Comparison of ENCODE assay signal across 17 cellular contexts in the genomic region with DNA sequence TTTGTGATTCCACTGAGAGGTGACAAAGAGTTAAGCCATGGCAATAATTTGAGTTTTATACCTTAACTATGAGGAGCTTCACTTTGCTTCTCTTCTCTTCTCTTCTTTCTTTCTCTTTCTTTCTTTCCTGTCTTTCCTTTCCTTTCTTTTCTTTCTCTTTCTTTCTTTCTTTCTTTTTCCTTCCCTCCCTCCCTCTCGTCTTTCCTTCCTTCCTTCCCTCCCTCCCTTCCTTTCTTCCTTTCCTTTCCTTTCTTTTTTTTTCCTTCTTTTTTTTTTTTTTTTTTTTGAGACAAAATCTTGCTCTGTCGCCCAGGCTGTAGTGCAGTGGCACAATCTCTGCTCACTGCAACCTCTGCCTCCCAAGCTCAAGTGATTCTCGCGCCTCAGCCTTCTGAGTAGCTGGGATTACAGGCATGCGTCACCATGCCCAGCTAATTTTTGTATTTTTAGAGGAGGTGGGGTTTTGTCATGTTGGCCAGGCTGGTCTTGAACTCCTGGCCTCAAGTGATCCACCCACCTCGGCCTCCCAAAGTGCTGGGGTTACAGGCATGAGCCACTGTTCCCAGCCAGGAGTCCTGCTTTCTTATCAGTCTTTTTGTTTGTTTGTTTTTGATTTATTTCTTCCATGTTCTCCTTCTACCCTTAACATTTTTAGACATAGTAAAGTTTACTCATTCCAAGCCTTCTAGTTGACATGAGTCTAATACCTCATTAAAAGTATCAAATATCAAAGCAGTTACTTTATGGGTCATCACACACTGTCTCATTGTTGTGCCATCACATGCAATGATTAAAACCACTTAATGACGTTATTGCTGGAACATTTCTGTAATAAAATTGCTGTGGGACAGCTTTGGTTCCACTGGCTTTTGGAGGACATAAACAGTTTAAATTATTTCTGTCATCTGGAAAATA. TPM values are rescaled to one million over a fixed set of nuclear protein-coding genes. Genes with fewer than 3 reads are reported as not detected.
DNase-seq lines count a peak whose midpoint lies in the region; ATAC-seq and TF ChIP-seq lines count a peak whose summit lies in the region.
"Had no signal": no experiment of that assay in that cellular context is flagged by ENCODE, and none has a peak within 500 bp of the region (broad histone marks: within the 10 kb centered on the region; RNA-seq: fewer than 3 reads in every experiment).

No MANE protein-coding gene starts in this region.

- 93 to 95% methylated on average over 7 of the region's 7 CpGs for WGBS in heart right ventricle, 2 donors

- peaks cover 25 to 53% (median 41%) of the 10 kb centered on the region in 3 donors for H3K36me3 Mint-ChIP-seq in naive thymus-derived CD8-positive, alpha-beta T cell

- H3K4me1 ChIP-seq in left ventricle myocardium inferior (peaks cover 4% of the 10 kb centered on the region), heart right ventricle (peaks cover 0 to 6% (median 0%) of the 10 kb centered on the region in 9 donors)
- H3K4me1 ChIP-seq: A549 had no signal

- peak overlapping the region in 1 of 10 donors; percentile 45 for H3K27ac Mint-ChIP-seq in naive thymus-derived CD8-positive, alpha-beta T cell
- H3K27ac Mint-ChIP-seq: activated naive CD4-positive, alpha-beta T cell treated with anti-CD3 and anti-CD28 coated beads, Interleukin-2, amount 50 U/mL, for 24 hours; naive thymus-derived CD4-positive, alpha-beta T cell; stimulated activated memory B cell treated with anti-CD40 and anti-IgM and Interleukin-4, amounts not matched to agents 10 μg/mL and 1 μg/mL and 100 μg/mL, for 72 hours; type B pancreatic cell had no signal

- TF ChIP-seq POLR2A in GM18505 (IDR thresholded peaks at IDR 0.05; ENCODE audit: borderline replicate concordance, extremely low read depth, insufficient read depth, insufficient read length): no peak

- DNase-seq in left ventricle myocardium inferior (no peak), heart right ventricle (no peak), T1000 (lab: John Stamatoyannopoulos, UW) (peak; percentile 25), kidney tubule cell (ENCODE audit: low spot score) (peak; percentile 1)
- no peak for DNase-seq in stimulated activated CD4-positive, alpha-beta T cell treated with anti-CD3 and anti-CD28 coated beads, Interleukin-2, amount 100 ng/mL, for 48 hours
- no peak for DNase-seq in naive thymus-derived CD8-positive, alpha-beta T cell
- DNase-seq: activated CD8-positive, alpha-beta memory T cell treated with anti-CD3 and anti-CD28 coated beads, Interleukin-2, amount 50 U/mL, for 4 hours; naive thymus-derived CD4-positive, alpha-beta T cell; NCI-H1436 treated with DMSO at 0.1 percent for 48 hours; right cardiac atrium had no signal

- H3K27me3 Mint-ChIP-seq in naive thymus-derived CD8-positive, alpha-beta T cell: no peaks in the 10 kb centered on the region
- H3K27me3 Mint-ChIP-seq: activated naive CD4-positive, alpha-beta T cell treated with anti-CD3 and anti-CD28 coated beads, Interleukin-2, amount 50 U/mL, for 24 hours; central memory CD8-positive, alpha-beta T cell; naive thymus-derived CD4-positive, alpha-beta T cell; stimulated activated memory B cell treated with anti-CD40 and anti-IgM and Interleukin-4, amounts not matched to agents 10 μg/mL and 1 μg/mL and 100 μg/mL, for 72 hours; type B pancreatic cell had no signal

- intact Hi-C loops in left ventricle myocardium inferior (cut with micrococcal nuclease): no loop called here
- intact Hi-C loops in heart right ventricle (cut with DNase I): no loop called here

- H3K9me3 ChIP-seq in left ventricle myocardium inferior (replicated peaks): no peaks in the 10 kb centered on the region
- H3K9me3 ChIP-seq in heart right ventricle: no peaks in the 10 kb centered on the region
- H3K9me3 ChIP-seq: A549 had no signal

- H3K4me1 Mint-ChIP-seq in naive thymus-derived CD8-positive, alpha-beta T cell: peaks cover 0 to 2% (median 0%) of the 10 kb centered on the region in 4 donors
- H3K4me1 Mint-ChIP-seq: activated naive CD4-positive, alpha-beta T cell treated with anti-CD3 and anti-CD28 coated beads, Interleukin-2, amount 50 U/mL, for 24 hours; central memory CD8-positive, alpha-beta T cell had no signal

- H3K27me3 ChIP-seq in left ventricle myocardium inferior (ENCODE audit: low read depth): no peaks in the 10 kb centered on the region
- no peaks in the 10 kb centered on the region for H3K27me3 ChIP-seq in heart right ventricle

- H3K4me3 Mint-ChIP-seq in naive thymus-derived CD8-positive, alpha-beta T cell: no peak overlapping the region
- H3K4me3 Mint-ChIP-seq: activated naive CD4-positive, alpha-beta T cell treated with anti-CD3 and anti-CD28 coated beads, Interleukin-2, amount 50 U/mL, for 24 hours; central memory CD8-positive, alpha-beta T cell; naive thymus-derived CD4-positive, alpha-beta T cell; stimulated activated memory B cell treated with anti-CD40 and anti-IgM and Interleukin-4, amounts not matched to agents 10 μg/mL and 1 μg/mL and 100 μg/mL, for 72 hours; type B pancreatic cell had no signal

- peaks cover 0 to 2% (median 0%) of the 10 kb centered on the region in 9 donors for H3K9me3 Mint-ChIP-seq in naive thymus-derived CD8-positive, alpha-beta T cell
- H3K9me3 Mint-ChIP-seq: activated naive CD4-positive, alpha-beta T cell treated with anti-CD3 and anti-CD28 coated beads, Interleukin-2, amount 50 U/mL, for 24 hours; central memory CD8-positive, alpha-beta T cell; naive thymus-derived CD4-positive, alpha-beta T cell; stimulated activated memory B cell treated with anti-CD40 and anti-IgM and Interleukin-4, amounts not matched to agents 10 μg/mL and 1 μg/mL and 100 μg/mL, for 72 hours; type B pancreatic cell had no signal

- H3K4me3 ChIP-seq in left ventricle myocardium inferior: no peak overlapping the region
- no peak overlapping the region for H3K4me3 ChIP-seq in heart right ventricle
- H3K4me3 ChIP-seq: A549 had no signal

- H3K27ac ChIP-seq in left ventricle myocardium inferior (replicated peaks) (peak overlapping the region; percentile 0), heart right ventricle (peak overlapping the region in 1 of 10 donors; percentile 51)
- H3K27ac ChIP-seq: A549 had no signal

- TF ChIP-seq CTCF in left ventricle myocardium inferior (IDR thresholded peaks at IDR 0.05; ENCODE audit: borderline replicate concordance): no peak
- TF ChIP-seq CTCF in heart right ventricle (IDR thresholded peaks at IDR 0.05): no peak

- ATAC-seq in heart right ventricle (no peak), GM18505 (IDR thresholded peaks at IDR 0.05; ENCODE audit: unreplicated experiment) (no peak)
- no peak for ATAC-seq in naive thymus-derived CD8-positive, alpha-beta T cell
- no peak for ATAC-seq in activated CD4-positive, CD25-positive, alpha-beta regulatory T cell treated with anti-CD3 and anti-CD28 coated beads, Interleukin-2, amount 50 U/mL, for 24 hours
- ATAC-seq: A549; naive thymus-derived CD4-positive, alpha-beta T cell; stimulated activated memory B cell treated with anti-CD40 and anti-IgM and Interleukin-4, amounts not matched to agents 10 μg/mL and 1 μg/mL and 100 μg/mL, for 72 hours had no signal

- peaks cover 31% of the 10 kb centered on the region for H3K36me3 ChIP-seq in left ventricle myocardium inferior
- peaks cover 0 to 52% (median 0%) of the 10 kb centered on the region in 9 donors for H3K36me3 ChIP-seq in heart right ventricle

- POLR2A ChIA-PET in naive thymus-derived CD8-positive, alpha-beta T cell (lab: Charles Lee): no interaction called here

RNA-seq across cellular contexts. Expression of gene SLC49A4, which starts 29.9 kb away (rescaled TPM):
- total RNA-seq in left ventricle myocardium inferior (14.5 TPM), heart right ventricle (10 to 100 TPM; 13.2 to 19.7 (median 15.7) TPM)
- polyA plus RNA-seq in heart right ventricle: 1 to 10 TPM; 3.1 to 6.8 TPM
- total RNA-seq in naive thymus-derived CD8-positive, alpha-beta T cell: 1 to 10 TPM; 7.5 to 8.7 TPM
- polyA plus RNA-seq in naive thymus-derived CD8-positive, alpha-beta T cell: 1 to 10 TPM; 1.3 to 2.5 (median 1.8) TPM

RNA-seq across cellular contexts. Expression of gene HSPBAP1, which starts 31.1 kb away (rescaled TPM):
- 3.8 TPM for total RNA-seq in left ventricle myocardium inferior
- total RNA-seq in heart right ventricle: 1 to 10 TPM; 2.7 to 6.8 (median 4.0) TPM
- 10 to 100 TPM in 1 of 2 donors, 1 to 10 TPM in 1; 3.6 to 18.5 TPM for polyA plus RNA-seq in heart right ventricle
- total RNA-seq in naive thymus-derived CD8-positive, alpha-beta T cell: 10 to 100 TPM; 22.1 to 23.7 TPM
- 1 to 10 TPM; 3.3 to 7.8 (median 5.6) TPM for polyA plus RNA-seq in naive thymus-derived CD8-positive, alpha-beta T cell

Comparison
In these comparisons a context has a peak if more than half of its experiments do, and no peak if none do; other contexts are left out.
1. DNase-seq: peak in T1000 (single experiment) and kidney tubule cell (single experiment); none in left ventricle myocardium inferior (single experiment), heart right ventricle (0 of 2), stimulated activated CD4-positive, alpha-beta T cell treated with anti-CD3 and anti-CD28 coated beads, Interleukin-2, amount 100 ng/mL, for 48 hours (0 of 2) and naive thymus-derived CD8-positive, alpha-beta T cell (0 of 10).